13 cellular contexts compared by ENCODE assay signal in genomic region chr1:35656863-35657232, GRCh38. TPM values are rescaled to one million over a fixed set of nuclear protein-coding genes. Genes with fewer than 3 reads are reported as not detected.
DNase-seq lines count a peak whose midpoint lies in the region; ATAC-seq and TF ChIP-seq lines count a peak whose summit lies in the region.
"Had no signal": no experiment of that assay in that cellular context is flagged by ENCODE, and none has a peak within 500 bp of the region (broad histone marks: within the 10 kb centered on the region; RNA-seq: fewer than 3 reads in every experiment).

No MANE protein-coding gene starts in this region.

- POLR2A ChIA-PET in Panc1 (lab: Charles Lee): no interaction called here

- H3K9me2 ChIP-seq in GM23248 (ENCODE audit: insufficient read depth): no peaks in the 10 kb centered on the region

- peaks cover 30% of the 10 kb centered on the region for H3F3A ChIP-seq in GM23248 (ENCODE audit: insufficient read depth)

- 0 out of 2 replicates have a peak, but pooled peaks have one; percentile 11 for ATAC-seq in Panc1
- no peak for ATAC-seq in HG02571 (IDR thresholded peaks at IDR 0.05; ENCODE audit: unreplicated experiment)
- ATAC-seq: CD8-positive, alpha-beta T cell had no signal

- peak overlapping the region; percentile 70 for H3K27ac ChIP-seq in ACC112 (ENCODE audit: low read depth, low read length)
- H3K27ac ChIP-seq in GM23248: peak overlapping the region; percentile 63
- H3K27ac ChIP-seq in Panc1 (ENCODE audit: low read length): no peak overlapping the region

- H3K36me3 ChIP-seq in ACC112 (ENCODE audit: insufficient read depth, low read length): no peaks in the 10 kb centered on the region
- no peaks in the 10 kb centered on the region for H3K36me3 ChIP-seq in GM23248 (ENCODE audit: low read depth)
- no peaks in the 10 kb centered on the region for H3K36me3 ChIP-seq in Panc1 (ENCODE audit: control insufficient read depth, insufficient read depth, low read length)
- H3K36me3 ChIP-seq: HAP-1 had no signal

- DNase-seq in GM23248 (peak; percentile 56), Panc1 (ENCODE audit: low read depth, low spot score) (no peak), foreskin fibroblast (peak; percentile 4 to 34), SHP77 (lab: John Stamatoyannopoulos, UW) (no peak), putamen (ENCODE audit: low spot score) (no peak)
- DNase-seq: CD8-positive, alpha-beta T cell; COR-L47; DMS153; DMS79 treated with DMSO at 0.1 percent for 48 hours; GDM1 had no signal

- H2AFZ ChIP-seq in ACC112 (ENCODE audit: low read length, unreplicated experiment) (no peak overlapping the region), GM23248 (no peak overlapping the region)

- TF ChIP-seq CTCF in Panc1 (IDR thresholded peaks at IDR 0.05) (no peak), foreskin fibroblast (IDR thresholded peaks at IDR 0.05; ENCODE audit: low read depth, low read length) (no peak)

- intact Hi-C loops in Panc1 (cut with micrococcal nuclease; ENCODE audit: unreplicated experiment): no loop called here

- peak overlapping the region; percentile 9; the same call in 1 of the 2 replicates for H3K9ac ChIP-seq in GM23248

- H3K79me2 ChIP-seq in ACC112 (ENCODE audit: control insufficient read depth, insufficient read depth, low read length, unreplicated experiment) (no peaks in the 10 kb centered on the region), GM23248 (ENCODE audit: insufficient read depth) (no peaks in the 10 kb centered on the region)

- H3K4me2 ChIP-seq in GM23248 (ENCODE audit: unreplicated experiment): no peak overlapping the region

- H3K27me3 ChIP-seq in ACC112 (ENCODE audit: insufficient read depth, low read length): peaks cover 9% of the 10 kb centered on the region; the same call in 1 of the 2 replicates
- H3K27me3 ChIP-seq in GM23248 (replicated peaks; ENCODE audit: insufficient read depth): no peaks in the 10 kb centered on the region
- H3K27me3 ChIP-seq in Panc1 (ENCODE audit: control insufficient read depth, insufficient read depth, low read length): peaks cover 3% of the 10 kb centered on the region; the same call in 1 of the 2 replicates

- H3K4me1 ChIP-seq in ACC112 (ENCODE audit: control insufficient read depth, insufficient read depth, low read length, unreplicated experiment): peaks cover 17% of the 10 kb centered on the region
- peaks cover 15% of the 10 kb centered on the region for H3K4me1 ChIP-seq in GM23248 (ENCODE audit: insufficient read depth)
- H3K4me1 ChIP-seq in Panc1 (ENCODE audit: control insufficient read depth, insufficient read depth, low read length): no peaks in the 10 kb centered on the region
- H3K4me1 ChIP-seq: HAP-1 had no signal

- CTCF ChIA-PET in Panc1 (lab: Charles Lee): interaction anchor here (0.6 kb wide), 1 partner anchor 73 kb away, joined by 13 read pairs; no protein-coding TSS in a partner anchor

- no peak overlapping the region for H3K4me3 ChIP-seq in ACC112 (ENCODE audit: low read depth, low read length)
- no peak overlapping the region for H3K4me3 ChIP-seq in GM23248
- H3K4me3 ChIP-seq in Panc1 (ENCODE audit: low read depth in 2 of 2, low read length in 2 of 2): no peak overlapping the region
- no peak overlapping the region for H3K4me3 ChIP-seq in foreskin fibroblast (ENCODE audit: low read depth in 1 of 2, low read length in 2 of 2)
- H3K4me3 ChIP-seq: HAP-1 had no signal

- BruUV-seq in Panc1 (replicated peaks; lab: Mats Ljungman, UMichigan): no TSS peak

- H3K9me3 ChIP-seq in GM23248 (ENCODE audit: low read depth): no peaks in the 10 kb centered on the region
- no peaks in the 10 kb centered on the region for H3K9me3 ChIP-seq in Panc1 (ENCODE audit: control insufficient read depth, insufficient read depth, low read depth, low read length)
- H3K9me3 ChIP-seq: HAP-1 had no signal

- no peaks in the 10 kb centered on the region for H4K20me1 ChIP-seq in GM23248 (ENCODE audit: insufficient read depth)

- in situ Hi-C loops in GM23248 (cut with MboI): no loop called here
- in situ Hi-C loops in Panc1 (cut with HindIII; ENCODE audit: low pct_unique_long_range_greater_than_20kb, low sequenced_read_pairs): no loop called here

- WGBS in GM23248 (ENCODE audit: low coverage in 1 of 2, low lambda C conversion rate in 2 of 2, missing lambda C conversion rate in 2 of 2), 2 experiments: 45 to 51% methylated on average over 4 of the region's 4 CpGs

RNA-seq across cellular contexts. Expression of gene PSMB2, which starts 15.5 kb away (rescaled TPM):
- 25.3 and 29.0 TPM in 2 replicates for total RNA-seq in GM23248 (2014; rRNA removed; shearing (Covaris generic))
- polyA plus RNA-seq in GM23248 (2016; fragmentation: Nextera tagmentation; extraction: Ambion mirVana): 104 and 106 TPM in 2 replicates
- total RNA-seq in Panc1 (2021; ENCODE audit: unreplicated experiment): 95.0 TPM
- 79.1 TPM for polyA plus RNA-seq in Panc1 (2012; ENCODE audit: insufficient read length)

Comparison
In these comparisons a context has a peak if more than half of its experiments do, and no peak if none do; other contexts are left out.
1. DNase-seq: peak in GM23248 (single experiment) and foreskin fibroblast (2 of 2); none in Panc1 (single experiment), SHP77 (0 of 2) and putamen (single experiment).